Comparison of ENCODE assay signal across 8 cellular contexts in the genomic region with DNA sequence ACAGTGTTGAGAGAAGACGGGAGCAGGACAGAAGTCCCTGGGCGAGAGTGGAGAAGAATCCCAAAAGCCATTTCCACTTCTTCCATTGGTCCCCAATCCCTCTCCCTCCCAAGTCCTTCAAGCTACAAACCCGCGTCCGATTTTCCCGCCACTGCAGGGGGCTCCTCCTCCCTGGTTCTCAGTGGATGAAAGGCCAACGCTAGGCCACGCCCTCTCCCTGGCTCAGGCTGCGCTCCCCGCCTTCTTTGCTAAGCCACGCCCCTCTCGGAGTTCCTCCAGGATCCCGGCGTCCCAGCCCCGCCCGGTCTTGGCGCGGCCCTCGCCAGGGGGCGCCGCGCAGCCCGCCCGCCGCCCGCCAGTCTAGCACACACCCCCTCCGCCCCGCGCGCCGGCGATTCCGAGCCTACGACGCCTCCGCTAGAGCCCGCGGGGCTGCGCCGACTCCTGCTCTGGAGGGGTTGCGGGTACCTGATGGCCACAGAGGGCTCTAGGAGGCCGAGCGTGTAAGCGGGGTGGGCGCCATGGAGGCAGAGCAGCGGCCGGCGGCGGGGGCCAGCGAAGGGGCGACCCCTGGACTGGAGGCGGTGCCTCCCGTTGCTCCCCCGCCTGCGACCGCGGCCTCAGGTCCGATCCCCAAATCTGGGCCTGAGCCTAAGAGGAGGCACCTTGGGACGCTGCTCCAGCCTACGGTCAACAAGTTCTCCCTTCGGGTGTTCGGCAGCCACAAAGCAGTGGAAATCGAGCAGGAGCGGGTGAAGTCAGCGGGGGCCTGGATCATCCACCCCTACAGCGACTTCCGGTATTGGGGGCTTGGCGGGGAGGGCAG. TPM values are rescaled to one million over a fixed set of nuclear protein-coding genes. Genes with fewer than 3 reads are reported as not detected.
DNase-seq lines count a peak whose midpoint lies in the region; ATAC-seq, FAIRE-seq and TF ChIP-seq lines count a peak whose summit lies in the region.

A gene (plus strand): TSS at position 394 of the 826 bp plus-strand sequence. CDS start 128 bp downstream, at position 522.

- H3K9me3 ChIP-seq in SJCRH30 (replicated peaks) = no peaks in the 10 kb centered on the region
- H3K9me3 ChIP-seq in gastroesophageal sphincter = no peaks in the 10 kb centered on the region
- H3K9me3 ChIP-seq in neutrophil = no peaks in the 10 kb centered on the region
- no peaks in the 10 kb centered on the region for H3K9me3 ChIP-seq in subcutaneous abdominal adipose tissue (ENCODE audit: control insufficient read depth in 5 of 5, low read length in 5 of 5)

- TF ChIP-seq CTCF in HFF-Myc (IDR thresholded peaks at IDR 0.05; ENCODE audit: low read depth, low read length, missing control alignments) (peak; percentile 47), gastroesophageal sphincter (IDR thresholded peaks at IDR 0.05) (peak in 3 of 4 experiments; percentile 54 to 87 (median 72)), neutrophil (IDR thresholded peaks at IDR 0.05) (peak; percentile 68)

- TF ChIP-seq POLR2A in gastroesophageal sphincter (IDR thresholded peaks at IDR 0.05) = no peak

- peaks cover under 1% of the 10 kb centered on the region; the same call in 1 of the 2 replicates for H3K36me3 ChIP-seq in SJCRH30
- H3K36me3 ChIP-seq in gastroesophageal sphincter = no peaks in the 10 kb centered on the region
- H3K36me3 ChIP-seq in neutrophil = no peaks in the 10 kb centered on the region
- H3K36me3 ChIP-seq in subcutaneous abdominal adipose tissue (ENCODE audit: control insufficient read depth in 5 of 5, insufficient read depth in 5 of 5, low read length in 5 of 5) = no peaks in the 10 kb centered on the region

- no peak within 1 kb of the TSS for H3K27ac ChIP-seq in SJCRH30
- peak within 1 kb of the TSS; percentile 10 to 83 (median 80) for H3K27ac ChIP-seq in gastroesophageal sphincter
- H3K27ac ChIP-seq in neutrophil = peak within 1 kb of the TSS; percentile 35
- H3K27ac ChIP-seq in subcutaneous abdominal adipose tissue (ENCODE audit: low read depth, low read length) = no peak within 1 kb of the TSS

- no peaks in the 10 kb centered on the region for H3K27me3 ChIP-seq in SJCRH30
- no peaks in the 10 kb centered on the region for H3K27me3 ChIP-seq in gastroesophageal sphincter
- H3K27me3 ChIP-seq in neutrophil = peaks cover 31% of the 10 kb centered on the region
- H3K27me3 ChIP-seq in subcutaneous abdominal adipose tissue (ENCODE audit: control insufficient read depth in 5 of 5, insufficient read depth in 4 of 5, low read length in 5 of 5) = no peaks in the 10 kb centered on the region

- 0% methylated on average over 9 to 18 of the region's 68 CpGs for WGBS in gastroesophageal sphincter (ENCODE audit: low coverage in 1 of 2), 2 donors

- ATAC-seq in gastroesophageal sphincter = peak; percentile 90

- H3K4me1 ChIP-seq in SJCRH30 (peaks cover 8% of the 10 kb centered on the region), gastroesophageal sphincter (peaks cover 0 to 37% (median 20%) of the 10 kb centered on the region in 3 donors), neutrophil (ENCODE audit: control insufficient read depth in 1 of 2, insufficient read depth in 1 of 2, low read depth in 1 of 2, low read length in 1 of 2) (peaks cover 28 to 32% of the 10 kb centered on the region in 2 experiments), subcutaneous abdominal adipose tissue (ENCODE audit: control insufficient read depth in 5 of 5, insufficient read depth in 5 of 5, low read length in 5 of 5) (peaks cover 2 to 32% (median 30%) of the 10 kb centered on the region in 5 donors)

- TF ChIP-seq EP300 in gastroesophageal sphincter (IDR thresholded peaks at IDR 0.05) = no peak

- FAIRE-seq in G401.6 (lab: Jason Lieb, UNC) = peak; percentile 62

- DNase-seq in HFF-Myc (ENCODE audit: extremely low read depth, low read depth) (peak; percentile 87), MV-4-11 (lab: John Stamatoyannopoulos, UW) (peak; percentile 94), SJCRH30 (peak; percentile 98 to 99)
- DNase-seq in activated naive CD4-positive, alpha-beta T cell (lab: John Stamatoyannopoulos, UW) = peak; percentile 62 to 80 (median 72)

- H3K4me3 ChIP-seq in HFF-Myc (replicated peaks; ENCODE audit: low read depth, low read length) = peak within 1 kb of the TSS; percentile 56
- H3K4me3 ChIP-seq in SJCRH30 = peak within 1 kb of the TSS; percentile 68
- H3K4me3 ChIP-seq in gastroesophageal sphincter = peak within 1 kb of the TSS; percentile 55 to 78
- peak within 1 kb of the TSS; percentile 62 to 71 for H3K4me3 ChIP-seq in neutrophil (ENCODE audit: low read depth in 1 of 2, low read length in 1 of 2)
- peak within 1 kb of the TSS; percentile 70 to 79 (median 76) for H3K4me3 ChIP-seq in subcutaneous abdominal adipose tissue (ENCODE audit: low read depth in 1 of 5, low read length in 5 of 5)

- H3K9ac ChIP-seq in subcutaneous abdominal adipose tissue (ENCODE audit: low read length in 5 of 5) = peak within 1 kb of the TSS in 4 of 5 donors; percentile 27 to 80 (median 48)

RNA-seq across cellular contexts. Expression of the gene that starts here (rescaled TPM):
- total RNA-seq in SJCRH30 (2014; rRNA removed; shearing (Covaris generic)) = 1.6 and 1.7 TPM in 2 replicates
- total RNA-seq in gastroesophageal sphincter = 1 to 10 TPM in 3 of 4 donors, under 1 TPM in 1; 0.47 to 2.2 (median 1.6) TPM

Comparison
In these comparisons a context has a peak if more than half of its experiments do, and no peak if none do; other contexts are left out.
1. H3K27ac ChIP-seq: peak in gastroesophageal sphincter (4 of 4) and neutrophil (single experiment); none in SJCRH30 (single experiment) and subcutaneous abdominal adipose tissue (single experiment).
2. Peak in every context shown above with its lines, with median percentiles within 50 percentile points of each other: DNase-seq, H3K4me3 ChIP-seq and CTCF ChIP-seq.